Comparison of ENCODE assay signal across 28 cellular contexts in genomic region chr3:104669083-104669482, GRCh38.
"Had no signal": no experiment of that assay in that cellular context is flagged by ENCODE, and none has a peak within 500 bp of the region (broad histone marks: within the 10 kb centered on the region; RNA-seq: fewer than 3 reads in every experiment).

No MANE protein-coding gene starts in this region.

- H3K36me3 ChIP-seq: esophagus muscularis mucosa, gastroesophageal sphincter, heart left ventricle, left lung, ovary, sigmoid colon, thoracic aorta, transverse colon, upper lobe of right lung, uterus had no signal

- DNase-seq: dermis blood vessel endothelial cell; effector memory CD4-positive, alpha-beta T cell; foreskin keratinocyte; heart left ventricle; left cardiac atrium; left lung; mesendoderm; midbrain; naive thymus-derived CD8-positive, alpha-beta T cell; nephron progenitor cell; occipital lobe; ovary; posterior cingulate gyrus; psoas muscle; right cardiac atrium; sigmoid colon; stimulated activated CD4-positive, alpha-beta T cell treated with anti-CD3 and anti-CD28 coated beads, Interleukin-15, amount 100 ng/mL, for 24 hours; stimulated activated CD4-positive, alpha-beta T cell treated with anti-CD3 and anti-CD28 coated beads, Interleukin-2, amount 100 ng/mL, for 48 hours; stimulated activated naive B cell treated with anti-CD40 and anti-IgM and Interleukin-4, amounts not matched to agents 10 μg/mL and 1 μg/mL and 100 μg/mL, for 72 hours; transverse colon; upper lobe of right lung; uterus had no signal

- H3K27me3 ChIP-seq: esophagus muscularis mucosa, foreskin keratinocyte, gastroesophageal sphincter, heart left ventricle, hepatocyte, left lung, ovary, sigmoid colon, transverse colon, upper lobe of right lung, uterus had no signal

- H3K4me1 ChIP-seq: esophagus muscularis mucosa, foreskin keratinocyte, gastroesophageal sphincter, heart left ventricle, left lung, psoas muscle, sigmoid colon, transverse colon, upper lobe of right lung, uterus had no signal

- H3K9me3 ChIP-seq: esophagus muscularis mucosa, gastroesophageal sphincter, heart left ventricle, left lung, ovary, psoas muscle, sigmoid colon, thoracic aorta, transverse colon, upper lobe of right lung, uterus had no signal

- H3K27ac ChIP-seq: coronary artery, esophagus muscularis mucosa, foreskin keratinocyte, gastroesophageal sphincter, heart left ventricle, hepatocyte, left lung, ovary, psoas muscle, sigmoid colon, skin epidermis, thoracic aorta, transverse colon, upper lobe of right lung, uterus had no signal

- H3K4me3 ChIP-seq: coronary artery, esophagus muscularis mucosa, gastroesophageal sphincter, heart left ventricle, hepatocyte, left lung, ovary, psoas muscle, sigmoid colon, skin epidermis, thoracic aorta, transverse colon, upper lobe of right lung, uterus had no signal
